8 cellular contexts compared by ENCODE assay signal in the genomic region with DNA sequence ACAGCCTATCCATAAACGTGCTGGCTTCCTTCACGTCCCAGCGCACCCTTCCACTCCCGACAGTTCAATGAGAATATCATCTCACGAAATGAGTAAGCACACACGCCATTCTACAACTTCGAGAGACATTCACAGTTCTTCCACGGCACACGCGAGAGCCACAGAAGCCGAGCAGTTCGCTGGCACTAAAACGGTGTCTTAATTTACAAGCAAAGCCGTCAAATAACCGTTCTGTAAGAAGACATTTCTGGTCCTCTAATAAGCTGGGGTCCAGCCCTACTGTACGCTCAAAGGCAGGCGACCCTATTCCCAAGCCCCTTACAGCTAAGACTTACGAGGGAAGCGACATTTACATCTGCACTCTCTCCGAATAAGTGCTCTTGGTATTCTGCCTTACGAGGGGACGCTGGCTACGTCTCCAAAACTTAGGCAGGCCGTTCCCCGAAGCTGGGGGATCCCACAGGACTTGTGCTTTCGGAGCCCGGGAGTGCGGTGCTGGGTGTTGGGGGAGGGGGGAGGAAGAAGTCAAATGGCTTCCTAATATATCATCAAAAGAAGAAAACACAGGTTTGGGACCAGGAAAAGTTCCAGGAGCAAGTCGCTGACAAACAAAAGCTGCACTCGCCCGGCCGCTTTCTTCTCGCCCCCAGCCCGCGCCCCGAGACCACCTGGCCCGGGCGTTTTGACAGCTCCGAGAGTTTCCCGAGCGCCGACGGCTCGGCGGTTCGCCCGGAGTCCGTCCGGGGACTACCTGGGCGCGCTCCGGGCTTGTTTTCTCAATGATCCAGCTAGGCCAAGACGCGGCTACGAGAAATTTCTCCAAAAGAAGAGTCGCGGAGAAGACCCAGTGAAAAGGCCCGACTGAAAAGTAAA. TPM values are rescaled to one million over a fixed set of nuclear protein-coding genes. Genes with fewer than 3 reads are reported as not detected.
A peak's percentile ranks its signal among the peaks of the same experiment; 100 is the strongest.
DNase-seq lines count a peak whose midpoint lies in the region; ATAC-seq and TF ChIP-seq lines count a peak whose summit lies in the region.
"Not testable (repeated sequence)": the region's sequence is repeated elsewhere in the genome, so short reads cannot be mapped to it uniquely, and the experiment has no call there.

No MANE protein-coding gene starts in this region.

- peaks cover 12% of the 10 kb centered on the region for H3K4me1 ChIP-seq in iPS-18a (ENCODE audit: control insufficient read depth, low read depth, low read length)
- peaks cover 18 to 26% of the 10 kb centered on the region in 2 donors for H3K4me1 ChIP-seq in thyroid gland

- not testable (repeated sequence) for H3K27me3 Mint-ChIP-seq in central memory CD8-positive, alpha-beta T cell
- H3K27me3 Mint-ChIP-seq in progenitor cell of endocrine pancreas: peaks cover 11% of the 10 kb centered on the region

- H3K4me1 Mint-ChIP-seq in central memory CD8-positive, alpha-beta T cell: peaks cover 32% of the 10 kb centered on the region
- peaks cover 25% of the 10 kb centered on the region for H3K4me1 Mint-ChIP-seq in progenitor cell of endocrine pancreas (ENCODE audit: low read depth)

- DNase-seq in GM06990 (ENCODE audit: extremely low read depth, insufficient read length) (peak; percentile 38), NCI-H2171 (lab: John Stamatoyannopoulos, UW) (peak; percentile 13), progenitor cell of endocrine pancreas (ENCODE audit: low spot score, unreplicated experiment) (peak; percentile 14), thyroid gland (peak; percentile 59)
- peak; percentile 34 to 44 for DNase-seq in activated CD4-positive, alpha-beta T cell treated with anti-CD3 and anti-CD28 coated beads, Interleukin-2, amount 50 U/mL, for 48 hours
- peak in 1 of 2 donors; percentile 11 for DNase-seq in central memory CD8-positive, alpha-beta T cell (ENCODE audit: low spot score in 2 of 2)

- intact Hi-C loops in thyroid gland (cut with DNase I): not testable (repeated sequence)

- peak; percentile 24 for ATAC-seq in HG02852 (IDR thresholded peaks at IDR 0.05; ENCODE audit: unreplicated experiment)
- peak; percentile 11 for ATAC-seq in central memory CD8-positive, alpha-beta T cell (replicated peaks; ENCODE audit: extremely low read depth, poor library complexity, severe bottlenecking)

- 0 to 1% methylated on average over 37 to 54 of the region's 58 CpGs for WGBS in thyroid gland, 2 donors

- H3K9me3 ChIP-seq in iPS-18a (ENCODE audit: control insufficient read depth, low read depth, low read length); thyroid gland: not testable (repeated sequence)

- H3K4me3 ChIP-seq in GM06990 (replicated peaks; ENCODE audit: low read depth, low read length): peak overlapping the region; percentile 81
- peak overlapping the region; percentile 81 for H3K4me3 ChIP-seq in iPS-18a (ENCODE audit: low read length)
- H3K4me3 ChIP-seq in thyroid gland (replicated peaks in 1 of 3): peak overlapping the region; percentile 9 to 96 (median 83)

- not testable (repeated sequence) for H3K27ac ChIP-seq in iPS-18a (ENCODE audit: low read length)
- peak overlapping the region; percentile 69 to 98 (median 85) for H3K27ac ChIP-seq in thyroid gland

- H3K27ac Mint-ChIP-seq in central memory CD8-positive, alpha-beta T cell (ENCODE audit: low read depth): peak overlapping the region; percentile 91
- peak overlapping the region; percentile 95 for H3K27ac Mint-ChIP-seq in progenitor cell of endocrine pancreas

- H3K9ac ChIP-seq in iPS-18a (ENCODE audit: low read length): peak overlapping the region; percentile 33

- H3K36me3 ChIP-seq in GM06990 (ENCODE audit: control insufficient read depth, insufficient read depth, low read length); iPS-18a (ENCODE audit: control insufficient read depth, low read depth, low read length); thyroid gland: not testable (repeated sequence)

- H3K27me3 ChIP-seq in GM06990 (replicated peaks; ENCODE audit: control insufficient read depth, insufficient read depth, low read length); thyroid gland: not testable (repeated sequence)
- peaks cover 23% of the 10 kb centered on the region for H3K27me3 ChIP-seq in iPS-18a (ENCODE audit: control insufficient read depth, insufficient read depth, low read length)

- peak in 1 of 2 donors; percentile 11 for TF ChIP-seq POLR2A in thyroid gland (IDR thresholded peaks at IDR 0.05)

- H3K9me3 Mint-ChIP-seq in central memory CD8-positive, alpha-beta T cell; progenitor cell of endocrine pancreas (ENCODE audit: low read depth): not testable (repeated sequence)

- not testable (repeated sequence) for TF ChIP-seq CTCF in GM06990 (IDR thresholded peaks at IDR 0.05; ENCODE audit: insufficient read depth, low read length, poor library complexity, severe bottlenecking); progenitor cell of endocrine pancreas (IDR thresholded peaks at IDR 0.05; ENCODE audit: unreplicated experiment); thyroid gland (IDR thresholded peaks at IDR 0.05)

- peaks cover 14% of the 10 kb centered on the region for H3K36me3 Mint-ChIP-seq in central memory CD8-positive, alpha-beta T cell (ENCODE audit: insufficient read depth)
- not testable (repeated sequence) for H3K36me3 Mint-ChIP-seq in progenitor cell of endocrine pancreas (ENCODE audit: insufficient read depth)

- H3K4me3 Mint-ChIP-seq in central memory CD8-positive, alpha-beta T cell: peak overlapping the region; percentile 69
- H3K4me3 Mint-ChIP-seq in progenitor cell of endocrine pancreas (ENCODE audit: low read depth): peak overlapping the region; percentile 87

RNA-seq across cellular contexts. Expression of a gene that starts 1.1 kb away (rescaled TPM):
- total RNA-seq in progenitor cell of endocrine pancreas (72.6 and 75.9 TPM in 2 replicates), thyroid gland (100 to 1,000 TPM in 2 of 4 donors, 10 to 100 TPM in 2; 77.4 to 174 (median 114) TPM)
